ENCODE assay signal across 15 cellular contexts in genomic region chr2:69720404-69720803, GRCh38. TPM values are rescaled to one million over a fixed set of nuclear protein-coding genes. Genes with fewer than 3 reads are reported as not detected.
A peak's percentile ranks its signal among the peaks of the same experiment; 100 is the strongest.
DNase-seq lines count a peak whose midpoint lies in the region; ATAC-seq, FAIRE-seq and TF ChIP-seq lines count a peak whose summit lies in the region.
"Had no signal": no experiment of that assay in that cellular context is flagged by ENCODE, and none has a peak within 500 bp of the region (broad histone marks: within the 10 kb centered on the region; RNA-seq: fewer than 3 reads in every experiment).

No MANE protein-coding gene starts in this region.

- H3K9me2 ChIP-seq in OCI-LY1 (ENCODE audit: low read depth, low read length): no peaks in the 10 kb centered on the region

- no peak for ATAC-seq in HG02571 (IDR thresholded peaks at IDR 0.05; ENCODE audit: unreplicated experiment)
- ATAC-seq: activated naive CD8-positive, alpha-beta T cell treated with anti-CD3 and anti-CD28 coated beads, Interleukin-2, amount 50 U/mL, for 24 hours had no signal

- no peak overlapping the region for H3K56ac ChIP-seq in H1 (replicated peaks; ENCODE audit: insufficient read length, low read depth, low read length)

- H2BK5ac ChIP-seq in H1 (ENCODE audit: low read depth, low read length): no peak overlapping the region

- no peaks in the 10 kb centered on the region for H3K79me2 ChIP-seq in OCI-LY1 (ENCODE audit: insufficient read depth, low read length)
- H3K79me2 ChIP-seq in H1 (ENCODE audit: control insufficient read depth in 1 of 2, insufficient read depth in 2 of 2, low read length in 2 of 2): 0 out of 4 replicates have a peak, but pooled peaks cover 0 to 2% of the 10 kb centered on the region in 2 experiments
- peaks cover 3% of the 10 kb centered on the region for H3K79me2 ChIP-seq in parathyroid adenoma

- peaks cover 3% of the 10 kb centered on the region; the same call in 1 of the 2 replicates for H3K23me2 ChIP-seq in H1 (ENCODE audit: low read depth, low read length)

- no peak overlapping the region for H3K14ac ChIP-seq in H1 (ENCODE audit: insufficient read length)

- H3K23ac ChIP-seq in H1 (ENCODE audit: insufficient read length): no peak overlapping the region

- H3K9ac ChIP-seq in OCI-LY1 (ENCODE audit: low read length) (no peak overlapping the region), H1 (replicated peaks in 1 of 4; ENCODE audit: extremely low read depth in 1 of 4, low read depth in 3 of 4, low read length in 3 of 4) (no peak overlapping the region), parathyroid adenoma (no peak overlapping the region)

- no peak overlapping the region for H4K5ac ChIP-seq in H1 (ENCODE audit: insufficient read length, low read depth, low read length)

- FAIRE-seq in H1 (lab: Jason Lieb, UNC): no peak
- FAIRE-seq: GM12891 had no signal

- TF ChIP-seq RAD21 in H1 (IDR thresholded peaks at IDR 0.05 in 1 of 2, conservative IDR thresholded peaks at IDR 0.05 in 1 of 2; ENCODE audit: low read depth in 2 of 2, low read length in 2 of 2): no peak

- H3K79me1 ChIP-seq in H1 (ENCODE audit: low read depth, low read length): no peaks in the 10 kb centered on the region

- TF ChIP-seq EP300 in H1 (IDR thresholded peaks at IDR 0.05; ENCODE audit: borderline replicate concordance in 1 of 2, low read depth in 2 of 2, low read length in 2 of 2): no peak

- H3K4me3 ChIP-seq in OCI-LY1 (ENCODE audit: low read depth, low read length, poor library complexity, severe bottlenecking): no peak overlapping the region
- no peak overlapping the region for H3K4me3 ChIP-seq in H1 (ENCODE audit: extremely low read depth in 1 of 4, insufficient read depth in 2 of 4, low read depth in 3 of 4, low read length in 4 of 4)
- no peak overlapping the region for H3K4me3 ChIP-seq in parathyroid adenoma (ENCODE audit: low read depth, low read length)
- H3K4me3 ChIP-seq: esophagus squamous epithelium, spleen had no signal

- no peak overlapping the region for H3K4ac ChIP-seq in H1 (replicated peaks; ENCODE audit: insufficient read length, low read depth, low read length)

- no peak overlapping the region; the same call in 1 of the 2 replicates for H3K18ac ChIP-seq in H1 (ENCODE audit: extremely low read depth, low read length)

- no peaks in the 10 kb centered on the region for H3K36me3 ChIP-seq in OCI-LY1 (ENCODE audit: insufficient read depth, low read length)
- no peaks in the 10 kb centered on the region for H3K36me3 ChIP-seq in H1 (ENCODE audit: control insufficient read depth in 2 of 4, insufficient read depth in 4 of 4, low read length in 3 of 4)
- H3K36me3 ChIP-seq in parathyroid adenoma (ENCODE audit: control insufficient read depth, insufficient read depth, low read length): no peaks in the 10 kb centered on the region
- H3K36me3 ChIP-seq: esophagus squamous epithelium, spleen had no signal

- H3F3A ChIP-seq in OCI-LY1 (ENCODE audit: insufficient read depth, low read length): no peaks in the 10 kb centered on the region

- H3K4me1 ChIP-seq in OCI-LY1 (ENCODE audit: insufficient read depth, low read length, severe bottlenecking) (peaks cover 5% of the 10 kb centered on the region), H1 (replicated peaks in 1 of 4; ENCODE audit: control insufficient read depth in 3 of 4, insufficient read depth in 4 of 4, low read length in 3 of 4) (peaks cover 13 to 28% (median 19%) of the 10 kb centered on the region in 4 experiments; a peak in 6 of 7 replicates), parathyroid adenoma (peaks cover 15% of the 10 kb centered on the region)

- TF ChIP-seq POLR2A in H1 (IDR thresholded peaks at IDR 0.05; ENCODE audit: control extremely low read depth in 1 of 2, low read depth in 2 of 2, low read length in 2 of 2): no peak

- TF ChIP-seq CTCF in OCI-LY1 (IDR thresholded peaks at IDR 0.05; ENCODE audit: low read length) (peak; percentile 37; the same call in 1 of the 2 replicates), H1 (IDR thresholded peaks at IDR 0.05; ENCODE audit: control extremely low read depth in 1 of 3, insufficient read depth in 1 of 3, low read depth in 1 of 3, low read length in 3 of 3) (no peak), parathyroid adenoma (IDR thresholded peaks at IDR 0.05) (peak; percentile 20)

- 70% methylated on average over 1 of the region's 1 CpG; no CpG with 5 or more reads in 1 of the 2 experiments for WGBS in H1 (ENCODE audit: extremely low coverage in 1 of 2, insufficient coverage in 1 of 2, insufficient read length in 1 of 2, insufficient replicate concordance in 2 of 2, low coverage in 1 of 2, low lambda C conversion rate in 2 of 2, missing lambda C conversion rate in 1 of 2), 2 experiments

- H3K27ac ChIP-seq in OCI-LY1 (ENCODE audit: low read depth, low read length, poor library complexity, severe bottlenecking) (no peak overlapping the region), H1 (ENCODE audit: low read depth, low read length) (no peak overlapping the region), parathyroid adenoma (no peak overlapping the region)
- H3K27ac ChIP-seq: esophagus squamous epithelium, spleen had no signal

- H2BK120ac ChIP-seq in H1 (replicated peaks; ENCODE audit: low read depth, low read length): no peak overlapping the region

- no peak overlapping the region for H4K8ac ChIP-seq in H1 (ENCODE audit: extremely low read depth, insufficient read depth, low read length)

- CTCF ChIA-PET in H1 (lab: Charles Lee; ENCODE audit: partially characterized antibody): interaction anchor here (0.6 to 10.2 kb wide), 8 partner anchors 16 to 283 kb away, joined by 3 to 128 read pairs (median 3); partner anchors contain the start of gene NFU1

- H4K20me1 ChIP-seq in OCI-LY1 (ENCODE audit: insufficient read depth, low read length) (no peaks in the 10 kb centered on the region), H1 (replicated peaks in 1 of 2; ENCODE audit: control insufficient read depth in 1 of 2, insufficient read depth in 2 of 2, low read length in 2 of 2) (peaks cover 0 to 2% of the 10 kb centered on the region in 2 experiments)

- no peak overlapping the region for H2AFZ ChIP-seq in OCI-LY1 (ENCODE audit: low read length)
- peak overlapping the region; percentile 26; the same call in 1 of the 2 replicates for H2AFZ ChIP-seq in H1 (ENCODE audit: low read length)
- no peak overlapping the region for H2AFZ ChIP-seq in parathyroid adenoma

- no peak overlapping the region for H2BK20ac ChIP-seq in H1 (ENCODE audit: low read length)

- H2AK5ac ChIP-seq in H1 (ENCODE audit: low read depth, low read length): no peak overlapping the region

- no peak overlapping the region for H2BK15ac ChIP-seq in H1 (ENCODE audit: low read length)

- H3K27me3 ChIP-seq in OCI-LY1 (ENCODE audit: insufficient read depth, low read length) (no peaks in the 10 kb centered on the region), H1 (replicated peaks in 1 of 4; ENCODE audit: control insufficient read depth in 3 of 4, extremely low read depth in 1 of 4, insufficient read depth in 3 of 4, low read length in 3 of 4) (no peaks in the 10 kb centered on the region), parathyroid adenoma (ENCODE audit: control insufficient read depth, insufficient read depth, low read length) (no peaks in the 10 kb centered on the region)
- H3K27me3 ChIP-seq: esophagus squamous epithelium had no signal

- peak; percentile 37 for DNase-seq in DMS 273 (lab: John Stamatoyannopoulos, UW; ENCODE audit: unreplicated experiment)
- no peak for DNase-seq in DMS 273 treated with DMSO at 0.1 percent for 48 hours (lab: John Stamatoyannopoulos, UW)
- DNase-seq in H1 (ENCODE audit: low read depth in 1 of 2, low spot score in 2 of 2): no peak
- no peak for DNase-seq in NCI-H524 treated with DMSO at 0.1 percent for 48 hours (lab: John Stamatoyannopoulos, UW)
- no peak for DNase-seq in NOMO-1 (lab: John Stamatoyannopoulos, UW; ENCODE audit: unreplicated experiment in 2 of 2)
- DNase-seq: activated CD4-positive, alpha-beta T cell treated with anti-CD3 and anti-CD28 coated beads for 48 hours; activated naive CD8-positive, alpha-beta T cell treated with anti-CD3 and anti-CD28 coated beads, Interleukin-2, amount 50 U/mL, for 24 hours; esophagus squamous epithelium; midbrain; NCI-H1105; spleen had no signal

- H4K91ac ChIP-seq in H1 (replicated peaks; ENCODE audit: insufficient read length, low read length): no peak overlapping the region

- POLR2A ChIA-PET in H1 (lab: Charles Lee; ENCODE audit: partially characterized antibody): no interaction called here

- no peak overlapping the region for H2BK12ac ChIP-seq in H1 (ENCODE audit: low read depth, low read length)

- H3K9me3 ChIP-seq in OCI-LY1 (ENCODE audit: low read length) (no peaks in the 10 kb centered on the region), H1 (ENCODE audit: insufficient read depth in 2 of 2, low read depth in 1 of 2, low read length in 1 of 2) (no peaks in the 10 kb centered on the region), parathyroid adenoma (ENCODE audit: control insufficient read depth, low read length) (no peaks in the 10 kb centered on the region)
- H3K9me3 ChIP-seq: esophagus squamous epithelium, spleen had no signal

- H3K4me2 ChIP-seq in OCI-LY1 (ENCODE audit: low read length): no peak overlapping the region
- H3K4me2 ChIP-seq in H1 (ENCODE audit: insufficient read depth in 1 of 2, low read depth in 2 of 2, low read length in 2 of 2): no peak overlapping the region
- H3K4me2 ChIP-seq in parathyroid adenoma (ENCODE audit: low read length): no peak overlapping the region

TF ChIP-seq in H1, 55 proteins besides CTCF, POLR2A, EP300 and RAD21 (continues in another document):
- TF ChIP-seq SIRT6 (IDR thresholded peaks at IDR 0.05; ENCODE audit: low read length) (no peak), NRF1 (IDR thresholded peaks at IDR 0.05; ENCODE audit: low read depth, low read length) (no peak), CHD2 (IDR thresholded peaks at IDR 0.05; ENCODE audit: low read length) (no peak), TAF7 (optimal IDR thresholded peaks at IDR 0.05; ENCODE audit: borderline replicate concordance, low read depth, low read length) (no peak), ATF3 (IDR thresholded peaks at IDR 0.05; ENCODE audit: insufficient read depth, low read depth, low read length) (no peak), NANOG (IDR thresholded peaks at IDR 0.05; ENCODE audit: insufficient read depth, low read depth, low read length, poor library complexity, severe bottlenecking) (no peak), TBP (IDR thresholded peaks at IDR 0.05; ENCODE audit: low read depth, low read length) (no peak)

RNA-seq across cellular contexts. Expression of gene ANXA4, which starts 21.5 kb away (rescaled TPM):
- 16.9 and 17.6 TPM in 2 replicates for total RNA-seq in H1 (2021; fragmentation: NEBNext Ultra II Directional; extraction: Animal tissue kit (Norgen Biotek cat#: 25700))
- 8.9 and 9.4 TPM in 2 replicates for polyA plus RNA-seq in H1 (2011; rRNA removed)
- 17.2 TPM for polyA plus RNA-seq in H1 (2011; cell fraction: cytosol; rRNA removed)
- 20.7 TPM for polyA plus RNA-seq in H1 (2011; cell fraction: nucleus; rRNA removed)
- 21.8 to 31.5 TPM (median 26.2 TPM) in 4 replicates for polyA plus RNA-seq in H1 (2012, experiment 1 of 2)
- polyA plus RNA-seq in H1 (2012, experiment 2 of 2): 5.4 TPM
- polyA plus RNA-seq in H1 (2013, experiment 1 of 2): 10.7 TPM
- polyA plus RNA-seq in H1 (2013, experiment 2 of 2): 9.8 TPM
- 24.1 and 26.9 TPM in 2 replicates for polyA minus RNA-seq in H1 (2011; rRNA and poly(A)+ RNA removed)
- 6.3 TPM for polyA minus RNA-seq in H1 (2011; cell fraction: cytosol; rRNA and poly(A)+ RNA removed)
- polyA minus RNA-seq in H1 (2011; cell fraction: nucleus; rRNA and poly(A)+ RNA removed): 9.0 TPM

Comparison
In these comparisons a context has a peak if more than half of its experiments do, and no peak if none do; other contexts are left out.
1. CTCF ChIP-seq: peak in OCI-LY1 (single experiment) and parathyroid adenoma (single experiment); none in H1 (0 of 3).